Comparison of ENCODE assay signal across 24 cellular contexts in the genomic region with DNA sequence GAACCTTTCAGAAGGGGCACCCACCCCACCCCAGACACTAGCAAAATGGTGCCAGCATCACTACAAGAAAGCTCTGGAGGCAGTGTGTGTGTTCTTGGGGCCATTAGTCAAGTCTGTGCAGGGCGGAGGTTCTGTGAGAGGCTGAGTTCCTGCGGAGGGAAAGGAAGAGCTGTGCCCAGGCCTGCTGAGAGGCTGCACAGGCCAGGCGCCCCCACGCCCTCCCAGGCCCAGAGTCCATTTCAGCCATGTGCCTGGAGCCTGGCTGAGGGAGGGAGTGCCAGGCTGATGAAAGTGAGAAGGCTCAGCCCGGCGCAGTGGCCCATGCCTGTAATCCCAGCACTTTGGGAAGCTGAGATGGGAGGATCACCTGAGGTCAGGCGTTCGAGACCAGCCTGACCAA.
"Had no signal": no experiment of that assay in that cellular context is flagged by ENCODE, and none has a peak within 500 bp of the region (broad histone marks: within the 10 kb centered on the region; RNA-seq: fewer than 3 reads in every experiment).

No MANE protein-coding gene starts in this region.

- H3K9me3 ChIP-seq: esophagus muscularis mucosa, gastroesophageal sphincter, heart right ventricle, left lung, prostate gland, right atrium auricular region, sigmoid colon, spleen, thoracic aorta, tibial nerve, upper lobe of left lung had no signal

- H3K4me3 ChIP-seq: dorsolateral prefrontal cortex, esophagus muscularis mucosa, gastroesophageal sphincter, heart right ventricle, left lung, prostate gland, right atrium auricular region, sigmoid colon, spleen, thoracic aorta, tibial nerve, upper lobe of left lung had no signal

- H3K27me3 ChIP-seq: esophagus muscularis mucosa, gastroesophageal sphincter, right atrium auricular region, sigmoid colon, tibial nerve, upper lobe of left lung had no signal

- H3K79me2 ChIP-seq: parathyroid adenoma had no signal

- H3K9ac ChIP-seq: parathyroid adenoma had no signal

- H3K27ac Mint-ChIP-seq: stimulated activated naive B cell treated with anti-CD40 and anti-IgM and Interleukin-4, amounts not matched to agents 10 μg/mL and 1 μg/mL and 100 μg/mL, for 72 hours; stimulated activated naive CD8-positive, alpha-beta T cell treated with anti-CD3 and anti-CD28 coated beads, Interleukin-15, Interleukin-2, amounts not matched to agents 100 ng/mL and 50 ng/mL, for 24 hours had no signal

- H3K4me1 ChIP-seq: esophagus muscularis mucosa, foreskin keratinocyte, gastroesophageal sphincter, heart right ventricle, left lung, parathyroid adenoma, prostate gland, right atrium auricular region, sigmoid colon, spleen, tibial nerve, upper lobe of left lung had no signal

- H3K9me3 Mint-ChIP-seq: natural killer cell; neural crest cell; stimulated activated naive CD8-positive, alpha-beta T cell treated with anti-CD3 and anti-CD28 coated beads, Interleukin-15, Interleukin-2, amounts not matched to agents 100 ng/mL and 50 ng/mL, for 24 hours had no signal

- H3K4me3 Mint-ChIP-seq: natural killer cell; neural crest cell; stimulated activated naive B cell treated with anti-CD40 and anti-IgM and Interleukin-4, amounts not matched to agents 10 μg/mL and 1 μg/mL and 100 μg/mL, for 72 hours; stimulated activated naive CD8-positive, alpha-beta T cell treated with anti-CD3 and anti-CD28 coated beads, Interleukin-15, Interleukin-2, amounts not matched to agents 100 ng/mL and 50 ng/mL, for 24 hours had no signal

- DNase-seq: cerebellar nuclear complex; cortex of kidney; effector CD4-positive, alpha-beta T cell; foreskin keratinocyte; heart right ventricle; hippocampal formation; left cardiac atrium; left lung; natural killer cell; sigmoid colon; spleen; stimulated activated naive B cell treated with anti-CD40 and anti-IgM and Interleukin-4, amounts not matched to agents 10 μg/mL and 1 μg/mL and 100 μg/mL, for 72 hours had no signal

- H3K27ac ChIP-seq: dorsolateral prefrontal cortex, epithelial cell of prostate, esophagus muscularis mucosa, foreskin keratinocyte, gastroesophageal sphincter, heart right ventricle, left lung, parathyroid adenoma, prostate gland, right atrium auricular region, sigmoid colon, spleen, thoracic aorta, tibial nerve, upper lobe of left lung had no signal

- ATAC-seq: foreskin keratinocyte, gastroesophageal sphincter, heart right ventricle, left cardiac atrium, left lung had no signal

- H3K36me3 ChIP-seq: esophagus muscularis mucosa, gastroesophageal sphincter, heart right ventricle, left lung, prostate gland, right atrium auricular region, sigmoid colon, spleen, thoracic aorta, tibial nerve, upper lobe of left lung had no signal

- H3K36me3 Mint-ChIP-seq: natural killer cell had no signal

- H2AFZ ChIP-seq: parathyroid adenoma had no signal
